ENCODE assay signal across 8 cellular contexts in the genomic region with DNA sequence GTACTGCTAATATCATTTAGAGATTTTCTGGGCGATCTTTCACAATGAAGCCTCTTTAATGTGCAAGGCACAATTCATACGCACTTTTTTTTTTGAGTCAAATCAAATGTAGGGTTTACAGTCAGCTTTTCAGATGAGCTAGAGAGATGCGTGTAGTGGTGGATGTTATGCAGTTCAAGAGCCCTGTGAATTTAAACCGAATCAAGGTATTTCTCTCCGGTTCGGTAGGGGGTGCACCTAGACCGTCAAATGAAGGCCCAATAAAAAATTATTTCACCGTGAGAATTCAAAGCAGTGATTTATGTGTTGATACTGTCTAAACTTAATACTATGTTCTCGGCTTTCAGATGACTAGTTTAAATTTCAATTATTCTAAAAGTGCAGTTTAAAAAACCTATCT. TPM values are rescaled to one million over a fixed set of nuclear protein-coding genes. Genes with fewer than 3 reads are reported as not detected.
DNase-seq lines count a peak whose midpoint lies in the region; ATAC-seq and TF ChIP-seq lines count a peak whose summit lies in the region.

No MANE protein-coding gene starts in this region.

- no peak for TF ChIP-seq POLR2A in GM18505 (IDR thresholded peaks at IDR 0.05; ENCODE audit: borderline replicate concordance, extremely low read depth, insufficient read depth, insufficient read length)

- H3K4me3 ChIP-seq in H7 (ENCODE audit: insufficient read depth, low read depth, low read length): no peak overlapping the region

- no peaks in the 10 kb centered on the region for H3K36me3 ChIP-seq in H7 (replicated peaks; ENCODE audit: control insufficient read depth, insufficient read depth, low read length)

- peak; percentile 19 for DNase-seq in AG20443 (ENCODE audit: low spot score)
- DNase-seq in H7: peak; percentile 57
- DNase-seq in NCI-H82 treated with DMSO at 0.1 percent for 48 hours (lab: John Stamatoyannopoulos, UW; ENCODE audit: unreplicated experiment): peak; percentile 49
- DNase-seq in globus pallidus (ENCODE audit: low spot score): peak; percentile 7
- DNase-seq in H4 (ENCODE audit: low spot score): no peak

- peaks cover 18% of the 10 kb centered on the region; the same call in 1 of the 2 replicates for H3K27me3 ChIP-seq in H7 (ENCODE audit: control insufficient read depth, insufficient read depth, low read length)

- ATAC-seq in GM18867 (IDR thresholded peaks at IDR 0.05; ENCODE audit: unreplicated experiment) (no peak), GM18909 (IDR thresholded peaks at IDR 0.05; ENCODE audit: poor library complexity, unreplicated experiment) (no peak), GM18505 (IDR thresholded peaks at IDR 0.05; ENCODE audit: unreplicated experiment) (no peak)

RNA-seq across cellular contexts. Expression of a gene that starts 1.1 kb away (rescaled TPM):
- 0.03 and 0.15 TPM in 2 replicates for total RNA-seq in H7 (2014; rRNA removed; shearing (Covaris generic))
- total RNA-seq in H4 (2014; rRNA removed; shearing (Covaris generic)): not detected in 2 replicates
